Comparison of ENCODE assay signal across 9 cellular contexts in genomic region chr10:52279546-52279945, GRCh38. TPM values are rescaled to one million over a fixed set of nuclear protein-coding genes. Genes with fewer than 3 reads are reported as not detected.
"Had no signal": no experiment of that assay in that cellular context is flagged by ENCODE, and none has a peak within 500 bp of the region (broad histone marks: within the 10 kb centered on the region; RNA-seq: fewer than 3 reads in every experiment).

No MANE protein-coding gene starts in this region.

- ATAC-seq: GM23338, HCT116 had no signal

- H3K4me1 ChIP-seq: HAP-1 had no signal

- H3K4me3 ChIP-seq: GM23248, GM23338, HAP-1 had no signal

- H3K9me3 ChIP-seq: HAP-1 had no signal

- DNase-seq: GM23248, GOT3, H7, H9, HCEC 1CT, HFFc6 had no signal

- H3K27ac ChIP-seq: GM23248 had no signal

- H3K36me3 ChIP-seq: HAP-1 had no signal

RNA-seq across cellular contexts. Expression of gene DKK1, which starts 34.5 kb away (rescaled TPM):
- total RNA-seq: GM23338 had no signal
